ENCODE assay signal across 19 cellular contexts in the genomic region with DNA sequence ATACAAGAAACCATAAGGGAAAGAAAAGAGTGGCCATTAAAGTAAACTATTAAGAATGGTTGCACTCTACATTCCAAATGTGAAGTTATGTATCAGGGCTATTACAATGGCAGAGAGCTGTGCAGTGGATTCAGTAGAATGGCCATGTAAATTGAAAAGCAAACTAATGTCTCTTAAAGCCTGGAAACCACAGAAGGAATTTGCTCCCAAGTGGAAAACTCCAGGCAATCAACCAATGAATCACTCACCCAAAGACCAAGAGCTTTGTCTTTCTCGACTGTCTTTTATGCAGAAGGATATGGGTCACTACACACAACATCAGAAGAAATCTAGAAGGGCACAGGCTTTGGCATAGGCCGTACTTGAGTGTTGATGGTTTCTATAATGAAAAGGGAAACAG.
DNase-seq lines count a peak whose midpoint lies in the region; ATAC-seq and TF ChIP-seq lines count a peak whose summit lies in the region.
"Had no signal": no experiment of that assay in that cellular context is flagged by ENCODE, and none has a peak within 500 bp of the region (broad histone marks: within the 10 kb centered on the region; RNA-seq: fewer than 3 reads in every experiment).

No MANE protein-coding gene starts in this region.

- peaks cover 22% of the 10 kb centered on the region for H3K4me1 ChIP-seq in HUES48 (ENCODE audit: control insufficient read depth, insufficient read depth, low read length)
- H3K4me1 ChIP-seq: foreskin keratinocyte had no signal

- intact Hi-C loops in left colon (cut with DNase I, micrococcal nuclease): no loop called here

- in situ Hi-C loops in astrocyte of the spinal cord (cut with HindIII; ENCODE audit: low sequenced_read_pairs): no loop called here

- peak overlapping the region; percentile 54 for H3K27ac ChIP-seq in HUES48 (ENCODE audit: low read depth, low read length)
- H3K27ac ChIP-seq: brain microvascular endothelial cell, foreskin keratinocyte, SK-N-MC had no signal

- no peaks in the 10 kb centered on the region for H3K36me3 ChIP-seq in HUES48 (ENCODE audit: control insufficient read depth, insufficient read depth, low read length)
- H3K36me3 ChIP-seq: brain microvascular endothelial cell had no signal

- H3K4me3 ChIP-seq in AG09309 (ENCODE audit: control insufficient read depth, low read depth, low read length): no peak overlapping the region
- H3K4me3 ChIP-seq in HUES48 (ENCODE audit: low read depth, low read length): no peak overlapping the region
- H3K4me3 ChIP-seq in astrocyte of the spinal cord (ENCODE audit: low read depth, low read length): no peak overlapping the region
- H3K4me3 ChIP-seq: SK-N-MC had no signal

- ATAC-seq in GM19452 (IDR thresholded peaks at IDR 0.05; ENCODE audit: unreplicated experiment): no peak
- no peak for ATAC-seq in left colon
- ATAC-seq: foreskin keratinocyte had no signal

- TF ChIP-seq CTCF in AG09309 (IDR thresholded peaks at IDR 0.05; ENCODE audit: control insufficient read depth, insufficient read depth, low read depth, low read length, missing control alignments): no peak
- TF ChIP-seq CTCF in astrocyte of the spinal cord (IDR thresholded peaks at IDR 0.05; ENCODE audit: low read depth, low read length): no peak

- no peaks in the 10 kb centered on the region for H3K9me3 ChIP-seq in HUES48 (ENCODE audit: control insufficient read depth, insufficient read depth, low read length)

- DNase-seq in AG09309 (ENCODE audit: low read depth) (peak; percentile 20), astrocyte of the spinal cord (ENCODE audit: low read depth, low spot score) (peak; percentile 76), kidney tubule cell (ENCODE audit: low spot score) (peak; percentile 93), C1 segment of cervical spinal cord (lab: John Stamatoyannopoulos, UW) (no peak), left colon (no peak)
- DNase-seq in stimulated activated CD4-positive, alpha-beta T cell treated with anti-CD3 and anti-CD28 coated beads, Interleukin-1b, Interleukin-23, amount 100 ng/mL, for 48 hours: no peak
- DNase-seq: activated CD8-positive, alpha-beta memory T cell treated with anti-CD3 and anti-CD28 coated beads for 24 hours; activated effector memory CD4-positive, alpha-beta T cell treated with anti-CD3 and anti-CD28 coated beads, Interleukin-2, amount 50 U/mL, for 16 hours; AML-193; brain microvascular endothelial cell; DMS 273 treated with DMSO at 0.1 percent for 48 hours; KBM-7; NCI-H1417 treated with DMSO at 0.1 percent for 48 hours; NCI-H446 treated with DMSO at 0.1 percent for 48 hours; nucleus accumbens had no signal

- no peaks in the 10 kb centered on the region for H3K27me3 ChIP-seq in HUES48 (ENCODE audit: control insufficient read depth, insufficient read depth, low read length)
- H3K27me3 ChIP-seq: brain microvascular endothelial cell, foreskin keratinocyte had no signal

- no peak overlapping the region for H3K9ac ChIP-seq in HUES48 (ENCODE audit: low read depth, low read length)

Comparison
In these comparisons a context has a peak if more than half of its experiments do, and no peak if none do; other contexts are left out.
1. DNase-seq: peak in AG09309 (single experiment), astrocyte of the spinal cord (single experiment) and kidney tubule cell (single experiment); none in stimulated activated CD4-positive, alpha-beta T cell treated with anti-CD3 and anti-CD28 coated beads, Interleukin-1b, Interleukin-23, amount 100 ng/mL, for 48 hours (single experiment), C1 segment of cervical spinal cord (0 of 14) and left colon (0 of 2).